29 cellular contexts compared by ENCODE assay signal in the genomic region with DNA sequence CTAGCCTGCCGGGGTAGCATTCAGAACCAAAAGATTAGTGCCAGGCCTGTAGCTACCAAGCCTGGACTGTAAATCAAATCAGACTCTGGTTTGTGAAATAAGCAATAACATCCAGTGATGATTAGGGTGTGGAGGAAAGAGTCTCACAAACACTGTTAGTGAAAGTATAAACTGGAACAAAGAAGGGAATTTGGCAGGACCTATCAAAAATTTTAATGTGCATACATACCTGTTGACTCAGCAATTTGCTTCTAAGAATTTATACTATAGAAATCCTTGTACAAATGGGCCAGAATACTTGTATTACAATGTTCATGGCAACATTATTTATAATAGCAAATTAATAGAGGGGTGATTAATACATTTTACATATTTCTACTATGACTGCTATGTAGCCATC.
"Had no signal": no experiment of that assay in that cellular context is flagged by ENCODE, and none has a peak within 500 bp of the region (broad histone marks: within the 10 kb centered on the region; RNA-seq: fewer than 3 reads in every experiment).

No MANE protein-coding gene starts in this region.

- ATAC-seq: activated CD4-positive, CD25-positive, alpha-beta regulatory T cell treated with anti-CD3 and anti-CD28 coated beads, Interleukin-2, amount 50 U/mL, for 24 hours; activated CD8-positive, alpha-beta memory T cell treated with anti-CD3 and anti-CD28 coated beads, Interleukin-2, amount 10 ng/mL, durations not matched to agents 7 days and 5 days; activated CD8-positive, alpha-beta T cell treated with anti-CD3 and anti-CD28 coated beads for 36 hours; esophagus mucosa; gastrocnemius medialis; heart left ventricle; T-helper 17 cell had no signal

- H3K27ac ChIP-seq: brain microvascular endothelial cell, coronary artery, dorsolateral prefrontal cortex, gastrocnemius medialis, heart left ventricle, WERI-Rb-1 had no signal

- FAIRE-seq: astrocyte, bronchial epithelial cell had no signal

- DNase-seq: activated B cell treated with CpG ODN at 0.5 μM for 24 hours; activated CD4-positive, alpha-beta T cell treated with anti-CD3 and anti-CD28 coated beads for 48 hours; activated CD4-positive, alpha-beta T cell treated with anti-CD3 and anti-CD28 coated beads, Interleukin-2, amount 50 U/mL, for 1 hour; activated CD4-positive, alpha-beta T cell treated with anti-CD3 and anti-CD28 coated beads, Interleukin-2, amount 50 U/mL, for 48 hours; activated CD8-positive, alpha-beta memory T cell treated with anti-CD3 and anti-CD28 coated beads, Interleukin-2, amount 10 ng/mL, durations not matched to agents 7 days and 5 days; activated CD8-positive, alpha-beta memory T cell treated with anti-CD3 and anti-CD28 coated beads, Interleukin-2, amount 50 U/mL, for 4 hours; activated CD8-positive, alpha-beta T cell treated with anti-CD3 and anti-CD28 coated beads for 36 hours; activated gamma-delta T cell treated with Interleukin-2 at 50 U/mL for 16 hours; activated naive CD4-positive, alpha-beta T cell treated with anti-CD3 and anti-CD28 coated beads, Interleukin-2, amount 50 U/mL, for 16 hours; activated naive CD4-positive, alpha-beta T cell treated with Interleukin-2 at 50 U/mL for 16 hours; activated T-cell treated with anti-CD3 and anti-CD28 coated beads, Interleukin-2, amount 50 U/mL, for 1 hour; activated T-cell treated with anti-CD3 and anti-CD28 coated beads, Interleukin-2, amount 50 U/mL, for 48 hours; amniotic stem cell; anterior cingulate cortex; brain microvascular endothelial cell; dorsolateral prefrontal cortex; effector memory CD4-positive, alpha-beta T cell; endodermal cell; gastrocnemius medialis; glutamatergic neuron; heart left ventricle; T-helper 17 cell; T1000; WERI-Rb-1 had no signal

- H3K9me3 ChIP-seq: gastrocnemius medialis, heart left ventricle had no signal

- H3K36me3 ChIP-seq: brain microvascular endothelial cell, gastrocnemius medialis, heart left ventricle, WERI-Rb-1 had no signal

- H3K4me1 ChIP-seq: gastrocnemius medialis, heart left ventricle had no signal

- H3K4me3 ChIP-seq: coronary artery, dorsolateral prefrontal cortex, gastrocnemius medialis, heart left ventricle had no signal
